ENCODE assay signal across 14 cellular contexts in genomic region chr1:51623450-51623849, GRCh38.
"Had no signal": no experiment of that assay in that cellular context is flagged by ENCODE, and none has a peak within 500 bp of the region (broad histone marks: within the 10 kb centered on the region; RNA-seq: fewer than 3 reads in every experiment).

No MANE protein-coding gene starts in this region.

- H3K4me3 ChIP-seq: body of pancreas, mucosa of descending colon, thyroid gland had no signal

- ATAC-seq: body of pancreas; left colon; mucosa of descending colon; naive thymus-derived CD8-positive, alpha-beta T cell; stimulated activated naive CD8-positive, alpha-beta T cell treated with anti-CD3 and anti-CD28 coated beads, Interleukin-15, amount 100 ng/mL, for 72 hours had no signal

- DNase-seq: activated CD4-positive, alpha-beta T cell treated with anti-CD3 and anti-CD28 coated beads, Interleukin-2, amount 50 U/mL, for 1 hour; activated naive CD4-positive, alpha-beta T cell treated with anti-CD3 and anti-CD28 coated beads, Interleukin-2, amount 50 U/mL, for 16 hours; activated T-cell treated with anti-CD3 and anti-CD28 coated beads, Interleukin-2, amount 50 U/mL, for 1 hour; body of pancreas; effector memory CD4-positive, alpha-beta T cell; left colon; mucosa of descending colon; naive thymus-derived CD8-positive, alpha-beta T cell; nucleus accumbens; stimulated activated CD4-positive, alpha-beta T cell treated with anti-CD3 and anti-CD28 coated beads, Interleukin-15, amount 100 ng/mL, for 24 hours; stimulated activated CD4-positive, alpha-beta T cell treated with anti-CD3 and anti-CD28 coated beads, Interleukin-4, amount 100 ng/mL, for 24 hours; stimulated activated naive CD8-positive, alpha-beta T cell treated with anti-CD3 and anti-CD28 coated beads, Interleukin-15, amount 100 ng/mL, for 72 hours; T-helper 2 cell; thyroid gland had no signal

- H3K27me3 ChIP-seq: body of pancreas, thyroid gland had no signal

- H3K36me3 ChIP-seq: thyroid gland had no signal

- H3K27ac ChIP-seq: body of pancreas had no signal

- H3K9me3 ChIP-seq: body of pancreas, mucosa of descending colon, thyroid gland had no signal
